Comparison of ENCODE assay signal across 17 cellular contexts in the genomic region with DNA sequence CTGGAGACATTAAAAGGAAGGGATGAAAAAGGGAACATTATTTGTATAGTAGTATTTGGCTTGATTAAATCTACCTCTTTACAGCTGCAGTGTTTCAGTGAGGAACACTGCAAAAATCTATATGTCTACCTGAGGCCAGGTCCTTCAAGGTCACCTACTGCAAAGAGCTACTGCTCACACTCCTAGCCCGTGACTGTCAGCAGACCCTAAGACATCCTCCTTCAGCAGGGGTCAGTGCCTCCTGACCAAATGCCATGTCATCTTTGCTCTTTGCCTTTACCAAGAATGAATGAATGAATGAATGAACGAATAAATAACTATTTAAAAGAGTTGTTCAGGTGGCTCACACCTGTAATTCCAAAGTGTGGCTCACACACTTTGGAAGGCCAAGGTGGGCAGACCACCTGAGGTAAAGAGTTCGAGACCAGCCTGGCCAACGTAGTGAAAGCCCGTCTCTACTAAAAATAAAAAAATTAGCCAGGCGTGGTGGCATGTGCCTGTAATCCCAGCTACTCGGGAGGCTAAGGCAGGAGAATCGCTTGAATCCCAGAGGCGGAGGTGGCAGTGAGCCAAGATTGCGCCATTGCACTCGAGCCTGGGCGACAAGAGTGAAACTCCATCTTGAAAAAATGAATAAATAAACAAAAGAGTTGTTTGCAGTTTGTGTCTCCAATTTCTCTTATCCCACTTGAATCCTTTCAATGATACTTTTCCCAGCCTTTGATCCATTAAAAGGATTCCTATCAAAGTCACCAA.
A peak's percentile ranks its signal among the peaks of the same experiment; 100 is the strongest.
DNase-seq lines count a peak whose midpoint lies in the region; ATAC-seq and TF ChIP-seq lines count a peak whose summit lies in the region.
"Had no signal": no experiment of that assay in that cellular context is flagged by ENCODE, and none has a peak within 500 bp of the region (broad histone marks: within the 10 kb centered on the region; RNA-seq: fewer than 3 reads in every experiment).

No MANE protein-coding gene starts in this region.

- H3F3A ChIP-seq in smooth muscle cell (ENCODE audit: low read depth) = peaks cover 5% of the 10 kb centered on the region

- no peaks in the 10 kb centered on the region for H3K9me3 ChIP-seq in lung (ENCODE audit: control insufficient read depth in 2 of 2, insufficient read depth in 1 of 2, low read length in 1 of 2)
- H3K9me3 ChIP-seq in smooth muscle cell (replicated peaks; ENCODE audit: low read depth) = no peaks in the 10 kb centered on the region
- H3K9me3 ChIP-seq: SJCRH30 had no signal

- no peak for ATAC-seq in lung (ENCODE audit: insufficient read depth, low FRiP score)
- no peak for ATAC-seq in GM18870 (IDR thresholded peaks at IDR 0.05; ENCODE audit: unreplicated experiment)

- H3K4me3 Mint-ChIP-seq in Calu3 (ENCODE audit: low read depth, unreplicated experiment) = no peak overlapping the region
- no peak overlapping the region for H3K4me3 Mint-ChIP-seq in HFFc6
- H3K4me3 Mint-ChIP-seq: CD14-positive monocyte had no signal

- H3K27ac ChIP-seq in lung (ENCODE audit: low read depth in 1 of 2, low read length in 1 of 2) (no peak overlapping the region), smooth muscle cell (ENCODE audit: low read depth) (peak overlapping the region; percentile 67)
- H3K27ac ChIP-seq: PC-9, RWPE1, SJCRH30 had no signal

- no TSS peak for BruUV-seq in Calu3 (replicated peaks; lab: Mats Ljungman, UMichigan)

- intact Hi-C loops in Calu3 (cut with micrococcal nuclease; ENCODE audit: unreplicated experiment) = no loop called here

- no peaks in the 10 kb centered on the region for H4K20me1 ChIP-seq in smooth muscle cell (ENCODE audit: low read depth)

- no peaks in the 10 kb centered on the region for H3K4me1 ChIP-seq in lung (ENCODE audit: control insufficient read depth in 2 of 2, insufficient read depth in 2 of 2, low read length in 2 of 2)
- H3K4me1 ChIP-seq in smooth muscle cell (ENCODE audit: low read depth) = no peaks in the 10 kb centered on the region
- H3K4me1 ChIP-seq: SJCRH30 had no signal

- WGBS in lung, 2 donors = 83 to 89% methylated on average over 12 of the region's 12 CpGs
- WGBS in smooth muscle cell (ENCODE audit: low lambda C conversion rate) = 86% methylated on average over 12 of the region's 12 CpGs

- H3K27ac Mint-ChIP-seq in Calu3 (ENCODE audit: unreplicated experiment) (peak overlapping the region; percentile 6), HFFc6 (peak overlapping the region; percentile 89)

- H2AFZ ChIP-seq in smooth muscle cell (ENCODE audit: low read depth) = no peak overlapping the region
- H2AFZ ChIP-seq: PC-9 had no signal

- H3K4me1 Mint-ChIP-seq in Calu3 (ENCODE audit: low read depth, unreplicated experiment) = peaks cover 53% of the 10 kb centered on the region
- peaks cover 46% of the 10 kb centered on the region for H3K4me1 Mint-ChIP-seq in HFFc6 (ENCODE audit: low read depth)
- H3K4me1 Mint-ChIP-seq: CD14-positive monocyte had no signal

- H3K4me2 ChIP-seq in smooth muscle cell = no peak overlapping the region
- H3K4me2 ChIP-seq: PC-9 had no signal

- H3K27me3 Mint-ChIP-seq in Calu3 (ENCODE audit: unreplicated experiment) (no peaks in the 10 kb centered on the region), HFFc6 (ENCODE audit: insufficient read depth) (peaks cover 2% of the 10 kb centered on the region; the same call in 1 of the 2 replicates)

- CTCF ChIA-PET in Calu3 (lab: Charles Lee) = no interaction called here

- no peaks in the 10 kb centered on the region for H3K79me2 ChIP-seq in smooth muscle cell (ENCODE audit: low read depth)

- H3K36me3 Mint-ChIP-seq in Calu3 (ENCODE audit: insufficient read depth, unreplicated experiment) = peaks cover 5% of the 10 kb centered on the region
- peaks cover 11% of the 10 kb centered on the region; the same call in 1 of the 2 replicates for H3K36me3 Mint-ChIP-seq in HFFc6 (ENCODE audit: low read depth)
- H3K36me3 Mint-ChIP-seq: CD14-positive monocyte had no signal

- DNase-seq in Calu3 = no peak
- no peak for DNase-seq in HFFc6
- peak; percentile 35 for DNase-seq in lung (ENCODE audit: low spot score)
- no peak for DNase-seq in smooth muscle cell (lab: John Stamatoyannopoulos, UW; ENCODE audit: unreplicated experiment)
- DNase-seq in foreskin fibroblast = no peak
- no peak for DNase-seq in NCI-H2171 treated with DMSO at 0.1 percent for 48 hours (lab: John Stamatoyannopoulos, UW)
- DNase-seq: DMS 273 treated with DMSO at 0.1 percent for 48 hours, GDM1, KBM-7, NCI-H1105 treated with DMSO at 0.1 percent for 48 hours, NCI-H1694, NCI-H526, PC-9, SJCRH30 had no signal

- H3K27me3 ChIP-seq in lung (ENCODE audit: control insufficient read depth, insufficient read depth) = no peaks in the 10 kb centered on the region
- H3K27me3 ChIP-seq in smooth muscle cell (ENCODE audit: low read depth) = no peaks in the 10 kb centered on the region
- H3K27me3 ChIP-seq: SJCRH30 had no signal

- no peak for TF ChIP-seq CTCF in Calu3 (IDR thresholded peaks at IDR 0.05; ENCODE audit: unreplicated experiment)
- no peak for TF ChIP-seq CTCF in HFFc6 (IDR thresholded peaks at IDR 0.05)
- no peak for TF ChIP-seq CTCF in lung (IDR thresholded peaks at IDR 0.05; ENCODE audit: control extremely low read depth, extremely low read depth)
- no peak for TF ChIP-seq CTCF in smooth muscle cell (IDR thresholded peaks at IDR 0.05; ENCODE audit: borderline replicate concordance, insufficient read depth, poor library complexity, severe bottlenecking)
- no peak for TF ChIP-seq CTCF in foreskin fibroblast (IDR thresholded peaks at IDR 0.05; ENCODE audit: low read depth, low read length)

- no peak overlapping the region for H3K9ac ChIP-seq in smooth muscle cell (ENCODE audit: low read depth)

- H3K9me3 Mint-ChIP-seq in Calu3 (ENCODE audit: low read depth, unreplicated experiment) (peaks cover 3% of the 10 kb centered on the region), HFFc6 (no peaks in the 10 kb centered on the region)
- H3K9me3 Mint-ChIP-seq: CD14-positive monocyte had no signal

- H3K36me3 ChIP-seq in lung (ENCODE audit: control insufficient read depth in 2 of 2, insufficient read depth in 2 of 2, low read length in 2 of 2) (peaks cover 0 to 7% of the 10 kb centered on the region in 2 donors), smooth muscle cell (ENCODE audit: low read depth) (no peaks in the 10 kb centered on the region)
- H3K36me3 ChIP-seq: SJCRH30 had no signal

- H3K4me3 ChIP-seq in lung (no peak overlapping the region), smooth muscle cell (no peak overlapping the region), foreskin fibroblast (ENCODE audit: low read depth in 1 of 2, low read length in 2 of 2) (no peak overlapping the region)
- H3K4me3 ChIP-seq: PC-9, SJCRH30 had no signal
